Comparison of ENCODE assay signal across 8 cellular contexts in genomic region chr5:119070828-119071572, GRCh38. TPM values are rescaled to one million over a fixed set of nuclear protein-coding genes. Genes with fewer than 3 reads are reported as not detected.
DNase-seq lines count a peak whose midpoint lies in the region; ATAC-seq, FAIRE-seq and TF ChIP-seq lines count a peak whose summit lies in the region.

DMXL1 (plus strand) TSS chr5:119071087; CDS start chr5:119071570, 483 bp downstream.

- H3K4me3 ChIP-seq in right atrium auricular region (peak within 1 kb of the TSS; percentile 80 to 94), psoas muscle (peak within 1 kb of the TSS; percentile 87)

- H3K9me3 ChIP-seq in right atrium auricular region (no peaks in the 10 kb centered on the region), psoas muscle (no peaks in the 10 kb centered on the region)

- TF ChIP-seq CTCF in right atrium auricular region (IDR thresholded peaks at IDR 0.05) (no peak), psoas muscle (IDR thresholded peaks at IDR 0.05) (no peak)

- H3K27me3 ChIP-seq in right atrium auricular region (no peaks in the 10 kb centered on the region), psoas muscle (ENCODE audit: insufficient read depth in 3 of 3, low read length in 2 of 3) (no peaks in the 10 kb centered on the region)

- H3K27ac ChIP-seq in right atrium auricular region (peak within 1 kb of the TSS; percentile 94 to 97), psoas muscle (peak within 1 kb of the TSS; percentile 98)

- no peaks in the 10 kb centered on the region for H3K36me3 ChIP-seq in right atrium auricular region
- no peaks in the 10 kb centered on the region for H3K36me3 ChIP-seq in psoas muscle (ENCODE audit: insufficient read depth in 1 of 2, low read depth in 1 of 2)

- 0 to 1% (median 0%) methylated on average over 45 to 70 of the region's 70 CpGs for WGBS in psoas muscle, 3 donors

- ATAC-seq in GM18499 (IDR thresholded peaks at IDR 0.05; ENCODE audit: insufficient read depth, unreplicated experiment), result peak; percentile 75
- peak; percentile 81 for ATAC-seq in HG02943 (IDR thresholded peaks at IDR 0.05; ENCODE audit: low read depth, unreplicated experiment)
- ATAC-seq in psoas muscle, result peak; percentile 94 to 96 (median 96)

- no peak for FAIRE-seq in urothelium cell line (lab: Jason Lieb, UNC)

- intact Hi-C loops in T-helper 2 cell treated with Interferon-gamma antibody and Interleukin-4, amounts not matched to agents 100 ng/mL and 5 ng/mL, for 36 hours (cut with micrococcal nuclease), result loop anchor here (1.0 to 5.0 kb wide), 10 partner anchors 8 to 381 kb away; partner anchors contain the start of genes DTWD2, HSD17B4 and TNFAIP8
- intact Hi-C loops in psoas muscle (cut with DNase I), result loop anchor here in 1 of 2 donors (5.0 kb wide), 2 partner anchors 84 to 196 kb away; partner anchors contain the start of gene DTWD2

- peak; percentile 90 for DNase-seq in NCI-H187 treated with DMSO at 0.1 percent for 48 hours (lab: John Stamatoyannopoulos, UW)
- peak; percentile 82 to 99 (median 97) for DNase-seq in anterior cingulate cortex (lab: John Stamatoyannopoulos, UW)
- peak; percentile 100 for DNase-seq in right atrium auricular region (ENCODE audit: low spot score)
- DNase-seq in psoas muscle, result peak; percentile 99 to 100
- DNase-seq in urothelium cell line (ENCODE audit: low spot score), result peak; percentile 93

- peaks cover 0 to 30% of the 10 kb centered on the region in 2 donors for H3K4me1 ChIP-seq in right atrium auricular region
- H3K4me1 ChIP-seq in psoas muscle, result peaks cover 30% of the 10 kb centered on the region

RNA-seq across cellular contexts. Expression of gene DMXL1, which starts in this region (rescaled TPM):
- 31.7 and 32.4 TPM in 2 replicates for total RNA-seq in T-helper 2 cell treated with Interferon-gamma antibody and Interleukin-4, amounts not matched to agents 100 ng/mL and 5 ng/mL, for 36 hours
- 10 to 100 TPM; 29.4 to 40.5 TPM for total RNA-seq in right atrium auricular region
- total RNA-seq in psoas muscle, result 10 to 100 TPM; 15.7 to 21.7 (median 18.3) TPM
- 1 to 10 TPM; 5.1 to 8.6 (median 6.0) TPM for polyA plus RNA-seq in psoas muscle

Comparison
In these comparisons a context has a peak if more than half of its experiments do, and no peak if none do; other contexts are left out.
1. Peak in every context shown above with its lines: DNase-seq, ATAC-seq, H3K4me3 ChIP-seq and H3K27ac ChIP-seq.